In the genomic region with DNA sequence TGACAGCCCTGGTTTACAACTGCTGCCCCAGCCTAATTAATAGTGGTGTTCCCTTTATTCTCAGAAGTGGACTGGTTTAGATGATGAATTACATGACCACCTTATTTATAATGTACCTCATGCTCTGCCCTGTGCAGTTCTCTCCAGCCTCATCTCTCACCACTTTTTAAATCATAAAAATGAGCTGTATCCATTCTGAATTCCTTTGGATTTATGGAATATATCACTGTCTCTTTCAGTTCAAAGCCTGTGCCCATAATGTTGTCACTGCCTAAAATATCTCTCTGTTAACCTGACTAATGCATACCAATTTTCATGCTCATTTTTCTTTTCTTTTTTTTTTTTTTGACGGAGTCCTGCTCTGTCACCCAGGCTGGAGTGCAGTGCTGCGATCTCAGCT, we compare ENCODE assay signal across 23 cellular contexts.
"Had no signal": no experiment of that assay in that cellular context is flagged by ENCODE, and none has a peak within 500 bp of the region (broad histone marks: within the 10 kb centered on the region; RNA-seq: fewer than 3 reads in every experiment).

No MANE protein-coding gene starts in this region.

- DNase-seq: activated B cell treated with CpG ODN at 0.5 μM for 24 hours; activated CD4-positive, alpha-beta T cell treated with anti-CD3 and anti-CD28 coated beads for 36 hours; activated CD8-positive, alpha-beta memory T cell treated with anti-CD3 and anti-CD28 coated beads, Interleukin-2, amount 10 ng/mL, durations not matched to agents 7 days and 5 days; activated CD8-positive, alpha-beta T cell treated with anti-CD3 and anti-CD28 coated beads, Interleukin-2, amount 10 ng/mL, durations not matched to agents 7 days and 5 days; activated naive CD8-positive, alpha-beta T cell treated with anti-CD3 and anti-CD28 coated beads, Interleukin-2, amount 50 U/mL, for 24 hours; activated T-cell treated with anti-CD3 and anti-CD28 coated beads, Interleukin-2, amount 50 U/mL, for 48 hours; amygdala; caudate nucleus; endodermal cell; islet precursor cell; left ventricle myocardium inferior; nephron progenitor cell; ovary; retina; stimulated activated CD4-positive, alpha-beta T cell treated with anti-CD3 and anti-CD28 coated beads, Interleukin-15, amount 100 ng/mL, for 24 hours; stimulated activated naive CD4-positive, alpha-beta T cell had no signal

- ATAC-seq: activated CD4-positive, alpha-beta T cell treated with anti-CD3 and anti-CD28 coated beads for 36 hours; activated CD8-positive, alpha-beta memory T cell treated with anti-CD3 and anti-CD28 coated beads, Interleukin-2, amount 10 ng/mL, durations not matched to agents 7 days and 5 days; activated CD8-positive, alpha-beta T cell treated with anti-CD3 and anti-CD28 coated beads, Interleukin-2, amount 10 ng/mL, durations not matched to agents 7 days and 5 days; activated naive CD8-positive, alpha-beta T cell treated with anti-CD3 and anti-CD28 coated beads, Interleukin-2, amount 50 U/mL, for 24 hours; esophagus mucosa; gastroesophageal sphincter; sciatic nerve had no signal

- H3K4me2 ChIP-seq: hepatocyte had no signal

- H3K27me3 ChIP-seq: gastroesophageal sphincter, hepatocyte, neutrophil, ovary, tibial nerve had no signal

- H3K9me3 ChIP-seq: gastroesophageal sphincter, left ventricle myocardium inferior, neutrophil, ovary, prostate gland, tibial nerve had no signal

- H3K36me3 ChIP-seq: gastroesophageal sphincter, left ventricle myocardium inferior, neutrophil, ovary, prostate gland had no signal

- H3K27ac ChIP-seq: gastroesophageal sphincter, hepatocyte, left ventricle myocardium inferior, neutrophil, ovary, prostate gland, tibial nerve had no signal

- H3K4me3 ChIP-seq: gastroesophageal sphincter, hepatocyte, left ventricle myocardium inferior, ovary, prostate gland, tibial nerve had no signal

- H2AFZ ChIP-seq: hepatocyte had no signal

- H3K79me2 ChIP-seq: hepatocyte had no signal

- H3K4me1 ChIP-seq: gastroesophageal sphincter, prostate gland had no signal
